ENCODE assay signal across 26 cellular contexts in the genomic region with DNA sequence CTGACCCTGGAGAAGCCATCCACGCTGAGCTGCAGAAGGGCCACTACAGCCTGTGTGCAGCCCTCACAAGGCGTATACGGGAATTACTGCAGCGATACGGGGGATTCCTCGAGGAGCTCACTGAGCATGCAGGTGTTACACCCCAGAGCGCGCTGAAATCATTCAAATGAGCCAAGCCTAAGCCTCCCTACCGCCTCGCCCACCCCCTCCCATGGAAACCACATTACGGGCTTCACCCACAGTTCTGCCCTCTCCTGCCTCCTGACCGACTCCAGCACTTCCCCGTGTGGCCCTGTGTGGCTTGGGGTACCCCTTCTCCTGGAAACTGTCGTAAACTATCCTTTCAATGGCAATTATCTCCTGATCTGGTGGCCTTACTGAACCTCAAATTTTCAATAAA.
"Had no signal": no experiment of that assay in that cellular context is flagged by ENCODE, and none has a peak within 500 bp of the region (broad histone marks: within the 10 kb centered on the region; RNA-seq: fewer than 3 reads in every experiment).

No MANE protein-coding gene starts in this region.

- H3K4me1 Mint-ChIP-seq: nephron, neural crest cell had no signal

- H3K4me3 ChIP-seq: hepatocyte, left lung, lower lobe of right lung, right atrium auricular region, right lobe of liver, smooth muscle cell, tibial nerve, uterus had no signal

- H3K27ac Mint-ChIP-seq: nephron; stimulated activated effector memory CD8-positive, alpha-beta T cell treated with anti-CD3 and anti-CD28 coated beads, Interleukin-12 subunit alpha, Interleukin-12 subunit beta, amount 100 ng/mL, for 72 hours; stimulated activated naive CD8-positive, alpha-beta T cell treated with anti-CD3 and anti-CD28 coated beads, Interleukin-15, Interleukin-2, amounts not matched to agents 100 ng/mL and 50 ng/mL, for 24 hours; type B pancreatic cell had no signal

- H3K9me3 Mint-ChIP-seq: naive thymus-derived CD8-positive, alpha-beta T cell; neural crest cell; stimulated activated effector memory CD8-positive, alpha-beta T cell treated with anti-CD3 and anti-CD28 coated beads, Interleukin-12 subunit alpha, Interleukin-12 subunit beta, amount 100 ng/mL, for 72 hours; stimulated activated naive CD8-positive, alpha-beta T cell treated with anti-CD3 and anti-CD28 coated beads, Interleukin-15, Interleukin-2, amounts not matched to agents 100 ng/mL and 50 ng/mL, for 24 hours had no signal

- ATAC-seq: left colon; left lung; lower lobe of right lung; naive thymus-derived CD8-positive, alpha-beta T cell; right lobe of liver; stimulated activated effector memory CD8-positive, alpha-beta T cell treated with anti-CD3 and anti-CD28 coated beads, Interleukin-12 subunit alpha, Interleukin-12 subunit beta, amount 100 ng/mL, for 72 hours had no signal

- DNase-seq: islet precursor cell; kidney glomerular epithelial cell; left colon; lower lobe of right lung; mammary epithelial cell; mesenchymal stem cell; naive thymus-derived CD8-positive, alpha-beta T cell; occipital lobe; stimulated activated CD4-positive, alpha-beta T cell treated with anti-CD3 and anti-CD28 coated beads, Interleukin-12 subunit alpha, Interleukin-12 subunit beta, amount 100 ng/mL, for 4 hours; stimulated activated CD4-positive, alpha-beta T cell treated with anti-CD3 and anti-CD28 coated beads, Interleukin-15, amount 100 ng/mL, for 24 hours; stimulated activated CD4-positive, alpha-beta T cell treated with anti-CD3 and anti-CD28 coated beads, Interleukin-2, amount 100 ng/mL, for 24 hours; stimulated activated CD4-positive, alpha-beta T cell treated with anti-CD3 and anti-CD28 coated beads, Interleukin-4, amount 100 ng/mL, for 24 hours; stimulated activated naive CD4-positive, alpha-beta T cell; uterus had no signal

- H3K36me3 ChIP-seq: left lung, lower lobe of right lung, neutrophil, right atrium auricular region, right lobe of liver, tibial nerve, uterus had no signal

- H3K4me3 Mint-ChIP-seq: naive thymus-derived CD8-positive, alpha-beta T cell; nephron; neural crest cell; stimulated activated effector memory CD8-positive, alpha-beta T cell treated with anti-CD3 and anti-CD28 coated beads, Interleukin-12 subunit alpha, Interleukin-12 subunit beta, amount 100 ng/mL, for 72 hours; stimulated activated naive CD8-positive, alpha-beta T cell treated with anti-CD3 and anti-CD28 coated beads, Interleukin-15, Interleukin-2, amounts not matched to agents 100 ng/mL and 50 ng/mL, for 24 hours; type B pancreatic cell had no signal

- H3K27me3 ChIP-seq: hepatocyte, right atrium auricular region, right lobe of liver, tibial nerve, uterus had no signal

- H3K27me3 Mint-ChIP-seq: naive thymus-derived CD8-positive, alpha-beta T cell; stimulated activated naive CD8-positive, alpha-beta T cell treated with anti-CD3 and anti-CD28 coated beads, Interleukin-15, Interleukin-2, amounts not matched to agents 100 ng/mL and 50 ng/mL, for 24 hours had no signal

- H3K36me3 Mint-ChIP-seq: naive thymus-derived CD8-positive, alpha-beta T cell; stimulated activated effector memory CD8-positive, alpha-beta T cell treated with anti-CD3 and anti-CD28 coated beads, Interleukin-12 subunit alpha, Interleukin-12 subunit beta, amount 100 ng/mL, for 72 hours; type B pancreatic cell had no signal
